ENCODE assay signal across 25 cellular contexts in genomic region chr16:1659071-1659470, GRCh38.
"Had no signal": no experiment of that assay in that cellular context is flagged by ENCODE, and none has a peak within 500 bp of the region (broad histone marks: within the 10 kb centered on the region; RNA-seq: fewer than 3 reads in every experiment).

No MANE protein-coding gene starts in this region.

- ATAC-seq: activated CD4-positive, alpha-beta T cell treated with anti-CD3 and anti-CD28 coated beads for 36 hours; activated CD4-positive, CD25-positive, alpha-beta regulatory T cell treated with anti-CD3 and anti-CD28 coated beads, Interleukin-2, amount 50 U/mL, for 24 hours; activated T-cell treated with anti-CD3 and anti-CD28 coated beads, Interleukin-2, amount 50 U/mL, for 4 hours; Right ventricle myocardium inferior; WTC11 had no signal

- H3K27ac ChIP-seq: adrenal gland, PC-9 had no signal

- DNase-seq: activated CD4-positive, alpha-beta T cell treated with anti-CD3 and anti-CD28 coated beads for 36 hours; activated CD4-positive, alpha-beta T cell treated with anti-CD3 and anti-CD28 coated beads, Interleukin-2, amount 10 ng/mL, durations not matched to agents 7 days and 5 days; activated CD4-positive, alpha-beta T cell treated with anti-CD3 and anti-CD28 coated beads, Interleukin-2, amount 50 U/mL, for 48 hours; activated CD8-positive, alpha-beta memory T cell treated with anti-CD3 and anti-CD28 coated beads, Interleukin-2, amount 50 U/mL, for 4 hours; activated gamma-delta T cell treated with Interleukin-2 at 50 U/mL for 16 hours; activated naive CD4-positive, alpha-beta T cell treated with anti-CD3 and anti-CD28 coated beads for 36 hours; activated T-cell treated with anti-CD3 and anti-CD28 coated beads for 4 hours; activated T-cell treated with anti-CD3 and anti-CD28 coated beads, Interleukin-2, amount 50 U/mL, for 4 hours; adrenal gland; central memory CD4-positive, alpha-beta T cell; Kasumi-1; MG63; NCI-H1048; NCI-H1436 treated with DMSO at 0.1 percent for 48 hours; NCI-H1694 treated with DMSO at 0.1 percent for 48 hours; NCI-H2029; NCI-H2171; NCI-H510A; NCI-H526; NCI-H748 treated with DMSO at 0.1 percent for 48 hours; NK-92 treated with Interleukin-12 subunit alpha and Interleukin-12 subunit beta, amount 100 ng/mL, for 24 hours; PC-9 had no signal

- H3K27me3 ChIP-seq: adrenal gland, MG63 had no signal

- H3K4me1 ChIP-seq: adrenal gland had no signal

- H3K4me2 ChIP-seq: PC-9 had no signal

- H2AFZ ChIP-seq: PC-9 had no signal

- H3K4me3 ChIP-seq: adrenal gland, MG63, PC-9 had no signal

- H3K9me3 ChIP-seq: adrenal gland, MG63 had no signal
